ENCODE assay signal across 8 cellular contexts in the genomic region with DNA sequence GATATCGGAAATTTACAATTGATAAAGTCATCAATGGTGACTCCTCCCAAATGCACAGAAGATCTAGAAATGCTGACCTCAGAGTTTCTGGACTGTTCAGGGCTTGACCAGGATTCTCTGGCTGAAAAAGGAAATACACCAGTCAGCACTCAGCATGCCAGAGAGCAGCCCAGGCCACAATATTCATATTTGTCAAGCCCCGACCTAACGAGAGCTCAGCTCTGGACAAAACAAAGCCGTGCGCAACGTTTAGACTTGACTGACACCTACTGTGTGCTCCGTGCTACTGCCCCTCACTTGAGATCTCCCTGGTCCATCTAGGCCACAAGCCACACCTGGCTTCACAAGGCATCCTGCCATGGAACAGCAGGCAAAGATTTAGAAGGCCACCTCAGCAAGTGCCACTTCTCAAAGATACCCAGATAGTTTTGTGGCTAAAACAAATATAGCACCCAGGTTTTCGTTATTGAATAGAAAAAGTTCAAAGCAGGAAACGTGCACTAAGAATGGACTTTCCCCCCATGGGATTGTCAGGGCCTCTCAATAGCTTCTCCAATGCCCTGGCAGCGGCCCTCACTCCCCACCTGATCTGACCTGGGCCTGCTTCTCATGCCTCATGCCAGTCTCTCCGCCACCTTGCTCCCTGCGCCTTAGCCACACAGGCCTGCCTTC.
A peak's percentile ranks its signal among the peaks of the same experiment; 100 is the strongest.
DNase-seq lines count a peak whose midpoint lies in the region; ATAC-seq and TF ChIP-seq lines count a peak whose summit lies in the region.

No MANE protein-coding gene starts in this region.

- H3K9me3 Mint-ChIP-seq in activated T-helper 2 cell treated with anti-CD3 and anti-CD28 coated beads, Interferon-gamma antibody, Interleukin-2, Interleukin-4, amounts not matched to agents 10 μg/mL and 5 μg/mL and 100 μg/mL, durations not matched to agents 14 hours and 24 hours and 36 hours: no peaks in the 10 kb centered on the region

- TF ChIP-seq CTCF in left lung (IDR thresholded peaks at IDR 0.05): peak in 1 of 2 donors; percentile 10

- peaks cover 70% of the 10 kb centered on the region for H3K36me3 Mint-ChIP-seq in activated T-helper 2 cell treated with anti-CD3 and anti-CD28 coated beads, Interferon-gamma antibody, Interleukin-2, Interleukin-4, amounts not matched to agents 10 μg/mL and 5 μg/mL and 100 μg/mL, durations not matched to agents 14 hours and 24 hours and 36 hours (ENCODE audit: low read depth)

- peak; percentile 26 for DNase-seq in stimulated activated naive CD4-positive, alpha-beta T cell treated with Interleukin-2 at 50 U/mL for 16 hours (lab: John Stamatoyannopoulos, UW)
- DNase-seq in stimulated activated naive CD4-positive, alpha-beta T cell (lab: John Stamatoyannopoulos, UW): no peak
- no peak for DNase-seq in activated T-helper 2 cell treated with anti-CD3 and anti-CD28 coated beads, Interferon-gamma antibody, Interleukin-2, Interleukin-4, amounts not matched to agents 10 μg/mL and 5 μg/mL and 100 μg/mL, durations not matched to agents 14 hours and 24 hours and 36 hours (ENCODE audit: low spot score)
- DNase-seq in left lung (peak in 1 of 2 donors; percentile 67), D341Med (ENCODE audit: low spot score) (no peak), NCI-H526 treated with DMSO at 0.1 percent for 48 hours (lab: John Stamatoyannopoulos, UW) (no peak)

- no peaks in the 10 kb centered on the region for H3K9me3 ChIP-seq in left lung

- H3K27ac Mint-ChIP-seq in activated T-helper 2 cell treated with anti-CD3 and anti-CD28 coated beads, Interferon-gamma antibody, Interleukin-2, Interleukin-4, amounts not matched to agents 10 μg/mL and 5 μg/mL and 100 μg/mL, durations not matched to agents 14 hours and 24 hours and 36 hours: peak overlapping the region; percentile 73

- peak; percentile 65 for ATAC-seq in HG03095 (IDR thresholded peaks at IDR 0.05; ENCODE audit: unreplicated experiment)
- ATAC-seq in left lung: peak; percentile 68
- no peak for ATAC-seq in GM18502 (IDR thresholded peaks at IDR 0.05; ENCODE audit: poor library complexity, unreplicated experiment)

- intact Hi-C loops in activated T-helper 2 cell treated with anti-CD3 and anti-CD28 coated beads, Interferon-gamma antibody, Interleukin-2, Interleukin-4, amounts not matched to agents 10 μg/mL and 5 μg/mL and 100 μg/mL, durations not matched to agents 14 hours and 24 hours and 36 hours (cut with micrococcal nuclease): no loop called here
- intact Hi-C loops in left lung (cut with DNase I): no loop called here

- no peak overlapping the region for H3K4me3 Mint-ChIP-seq in activated T-helper 2 cell treated with anti-CD3 and anti-CD28 coated beads, Interferon-gamma antibody, Interleukin-2, Interleukin-4, amounts not matched to agents 10 μg/mL and 5 μg/mL and 100 μg/mL, durations not matched to agents 14 hours and 24 hours and 36 hours (ENCODE audit: low read depth)

- no peak overlapping the region for H3K4me3 ChIP-seq in left lung

- no peaks in the 10 kb centered on the region for H3K27me3 Mint-ChIP-seq in activated T-helper 2 cell treated with anti-CD3 and anti-CD28 coated beads, Interferon-gamma antibody, Interleukin-2, Interleukin-4, amounts not matched to agents 10 μg/mL and 5 μg/mL and 100 μg/mL, durations not matched to agents 14 hours and 24 hours and 36 hours (ENCODE audit: low read depth)

- peaks cover 32 to 86% of the 10 kb centered on the region in 2 donors for H3K4me1 ChIP-seq in left lung

- peaks cover 79% of the 10 kb centered on the region for H3K4me1 Mint-ChIP-seq in activated T-helper 2 cell treated with anti-CD3 and anti-CD28 coated beads, Interferon-gamma antibody, Interleukin-2, Interleukin-4, amounts not matched to agents 10 μg/mL and 5 μg/mL and 100 μg/mL, durations not matched to agents 14 hours and 24 hours and 36 hours (ENCODE audit: low read depth)

- no peaks in the 10 kb centered on the region for H3K27me3 ChIP-seq in left lung

- H3K27ac ChIP-seq in left lung: peak overlapping the region; percentile 60 to 89

- H3K36me3 ChIP-seq in left lung: peaks cover 0 to 4% of the 10 kb centered on the region in 2 donors
